Comparison of ENCODE assay signal across 14 cellular contexts in the genomic region with DNA sequence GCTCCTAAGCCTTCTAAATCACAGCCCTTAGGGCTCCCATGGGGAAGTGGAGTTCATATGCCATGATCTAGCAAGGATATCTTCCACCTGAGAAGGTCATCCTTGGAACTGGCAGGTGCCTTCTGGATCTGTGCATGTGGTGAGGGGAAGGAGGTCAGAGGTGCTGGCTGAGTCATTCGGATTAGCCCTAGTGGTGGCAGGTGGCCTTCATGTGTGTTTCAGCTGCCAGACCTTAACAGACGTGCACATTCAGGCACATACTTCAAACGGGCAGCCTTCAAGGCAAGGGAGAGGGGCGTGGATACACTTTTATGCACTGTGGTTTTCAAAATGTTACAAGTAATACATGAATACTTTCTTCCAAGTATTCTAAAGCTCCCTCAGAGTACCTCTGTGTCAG. TPM values are rescaled to one million over a fixed set of nuclear protein-coding genes. Genes with fewer than 3 reads are reported as not detected.
"Had no signal": no experiment of that assay in that cellular context is flagged by ENCODE, and none has a peak within 500 bp of the region (broad histone marks: within the 10 kb centered on the region; RNA-seq: fewer than 3 reads in every experiment).

No MANE protein-coding gene starts in this region.

- H3K4me3 ChIP-seq: ascending aorta, colonic mucosa, gastrocnemius medialis, heart left ventricle, left lung, upper lobe of right lung had no signal

- H3K9me3 ChIP-seq: ascending aorta, colonic mucosa, gastrocnemius medialis, heart left ventricle, left lung, upper lobe of right lung had no signal

- DNase-seq: activated CD4-positive, alpha-beta T cell treated with anti-CD3 and anti-CD28 coated beads, Interleukin-2, amount 50 U/mL, for 1 hour; activated CD4-positive, CD25-positive, alpha-beta regulatory T cell treated with anti-CD3 and anti-CD28 coated beads, Interleukin-2, amount 50 U/mL, for 72 hours; activated CD8-positive, alpha-beta memory T cell treated with anti-CD3 and anti-CD28 coated beads, Interleukin-2, amount 50 U/mL, for 4 hours; activated naive CD4-positive, alpha-beta T cell treated with anti-CD3 and anti-CD28 coated beads for 36 hours; activated T-cell treated with anti-CD3 and anti-CD28 coated beads, Interleukin-2, amount 50 U/mL, for 4 hours; colonic mucosa; gastrocnemius medialis; heart left ventricle; left lung; nucleus accumbens; retina; stimulated activated naive B cell treated with anti-CD40 and anti-IgM and Interleukin-4, amounts not matched to agents 10 μg/mL and 1 μg/mL and 100 μg/mL, for 72 hours; upper lobe of right lung had no signal

- H3K4me1 ChIP-seq: ascending aorta, colonic mucosa, gastrocnemius medialis, heart left ventricle, left lung, upper lobe of right lung had no signal

- ATAC-seq: activated T-cell treated with anti-CD3 and anti-CD28 coated beads, Interleukin-2, amount 50 U/mL, for 4 hours; gastrocnemius medialis; heart left ventricle; left lung; stimulated activated naive B cell treated with anti-CD40 and anti-IgM and Interleukin-4, amounts not matched to agents 10 μg/mL and 1 μg/mL and 100 μg/mL, for 72 hours; upper lobe of right lung had no signal

- H3K36me3 ChIP-seq: ascending aorta, colonic mucosa, gastrocnemius medialis, heart left ventricle, left lung, upper lobe of right lung had no signal

- H3K27me3 ChIP-seq: ascending aorta, colonic mucosa, gastrocnemius medialis, left lung, upper lobe of right lung had no signal

- H3K27ac ChIP-seq: ascending aorta, colonic mucosa, gastrocnemius medialis, heart left ventricle, left lung, upper lobe of right lung had no signal

RNA-seq across cellular contexts. Expression of a gene that starts 51.2 kb away (rescaled TPM):
- total RNA-seq: activated T-cell treated with anti-CD3 and anti-CD28 coated beads, Interleukin-2, amount 50 U/mL, for 4 hours had no signal
